In genomic region chr12:23084236-23084995, GRCh38 we compare ENCODE assay signal across 11 cellular contexts.
DNase-seq lines count a peak whose midpoint lies in the region; ATAC-seq and TF ChIP-seq lines count a peak whose summit lies in the region.
"Had no signal": no experiment of that assay in that cellular context is flagged by ENCODE, and none has a peak within 500 bp of the region (broad histone marks: within the 10 kb centered on the region; RNA-seq: fewer than 3 reads in every experiment).

No MANE protein-coding gene starts in this region.

- H3K27me3 Mint-ChIP-seq in activated T-cell treated with anti-CD3 and anti-CD28 coated beads, Interleukin-2, amount 50 U/mL, for 24 hours, result no peaks in the 10 kb centered on the region
- H3K27me3 Mint-ChIP-seq: T-helper 17 cell had no signal

- TF ChIP-seq POLR2A in erythroblast (IDR thresholded peaks at IDR 0.05; ENCODE audit: low read length), result no peak

- ATAC-seq in stimulated activated effector memory CD8-positive, alpha-beta T cell treated with anti-CD3 and anti-CD28 coated beads, Interleukin-12 subunit alpha, Interleukin-12 subunit beta, amount 100 ng/mL, for 72 hours, result peak; percentile 70
- ATAC-seq: GM23338, T-helper 17 cell had no signal

- no peaks in the 10 kb centered on the region for H3K4me1 Mint-ChIP-seq in stimulated activated effector memory CD8-positive, alpha-beta T cell treated with anti-CD3 and anti-CD28 coated beads, Interleukin-12 subunit alpha, Interleukin-12 subunit beta, amount 100 ng/mL, for 72 hours
- H3K4me1 Mint-ChIP-seq in activated T-cell treated with anti-CD3 and anti-CD28 coated beads, Interleukin-2, amount 50 U/mL, for 24 hours (ENCODE audit: low read depth), result no peaks in the 10 kb centered on the region
- H3K4me1 Mint-ChIP-seq: GM23338, T-helper 17 cell had no signal

- no peaks in the 10 kb centered on the region for H3K36me3 Mint-ChIP-seq in stimulated activated effector memory CD8-positive, alpha-beta T cell treated with anti-CD3 and anti-CD28 coated beads, Interleukin-12 subunit alpha, Interleukin-12 subunit beta, amount 100 ng/mL, for 72 hours
- H3K36me3 Mint-ChIP-seq in activated T-cell treated with anti-CD3 and anti-CD28 coated beads, Interleukin-2, amount 50 U/mL, for 24 hours (ENCODE audit: low read depth), result no peaks in the 10 kb centered on the region

- no peak overlapping the region for H3K4me3 Mint-ChIP-seq in stimulated activated effector memory CD8-positive, alpha-beta T cell treated with anti-CD3 and anti-CD28 coated beads, Interleukin-12 subunit alpha, Interleukin-12 subunit beta, amount 100 ng/mL, for 72 hours
- H3K4me3 Mint-ChIP-seq in activated T-cell treated with anti-CD3 and anti-CD28 coated beads, Interleukin-2, amount 50 U/mL, for 24 hours, result no peak overlapping the region
- H3K4me3 Mint-ChIP-seq: GM23338, T-helper 17 cell had no signal

- DNase-seq in HS-27A (ENCODE audit: low read depth), result peak; percentile 98
- DNase-seq in NCI-H82 treated with DMSO at 0.1 percent for 48 hours (lab: John Stamatoyannopoulos, UW; ENCODE audit: unreplicated experiment), result peak; percentile 48
- peak; percentile 2 to 8 for DNase-seq in erythroblast (lab: John Stamatoyannopoulos, UW)
- no peak for DNase-seq in stimulated activated effector memory CD8-positive, alpha-beta T cell treated with anti-CD3 and anti-CD28 coated beads, Interleukin-12 subunit alpha, Interleukin-12 subunit beta, amount 100 ng/mL, for 72 hours (ENCODE audit: low spot score in 2 of 2)
- no peak for DNase-seq in NCI-H510A treated with DMSO at 0.1 percent for 48 hours (lab: John Stamatoyannopoulos, UW)
- no peak for DNase-seq in activated T-cell treated with anti-CD3 and anti-CD28 coated beads, Interleukin-2, amount 50 U/mL, for 24 hours
- no peak for DNase-seq in NCI-H526 (lab: John Stamatoyannopoulos, UW)
- DNase-seq in inferior parietal cortex (ENCODE audit: extremely low spot score), result no peak
- DNase-seq: Kasumi-1, T-helper 17 cell had no signal

- no peak overlapping the region for H3K27ac Mint-ChIP-seq in stimulated activated effector memory CD8-positive, alpha-beta T cell treated with anti-CD3 and anti-CD28 coated beads, Interleukin-12 subunit alpha, Interleukin-12 subunit beta, amount 100 ng/mL, for 72 hours
- no peak overlapping the region for H3K27ac Mint-ChIP-seq in activated T-cell treated with anti-CD3 and anti-CD28 coated beads, Interleukin-2, amount 50 U/mL, for 24 hours
- H3K27ac Mint-ChIP-seq: GM23338, T-helper 17 cell had no signal

- H3K9me3 Mint-ChIP-seq in stimulated activated effector memory CD8-positive, alpha-beta T cell treated with anti-CD3 and anti-CD28 coated beads, Interleukin-12 subunit alpha, Interleukin-12 subunit beta, amount 100 ng/mL, for 72 hours, result peaks cover 3% of the 10 kb centered on the region
- H3K9me3 Mint-ChIP-seq in activated T-cell treated with anti-CD3 and anti-CD28 coated beads, Interleukin-2, amount 50 U/mL, for 24 hours, result no peaks in the 10 kb centered on the region

Comparison
In these comparisons a context has a peak if more than half of its experiments do, and no peak if none do; other contexts are left out.
1. DNase-seq: peak in HS-27A (single experiment), NCI-H82 treated with DMSO at 0.1 percent for 48 hours (single experiment) and erythroblast (2 of 2); none in stimulated activated effector memory CD8-positive, alpha-beta T cell treated with anti-CD3 and anti-CD28 coated beads, Interleukin-12 subunit alpha, Interleukin-12 subunit beta, amount 100 ng/mL, for 72 hours (0 of 2), NCI-H510A treated with DMSO at 0.1 percent for 48 hours (single experiment), activated T-cell treated with anti-CD3 and anti-CD28 coated beads, Interleukin-2, amount 50 U/mL, for 24 hours (single experiment), NCI-H526 (0 of 2) and inferior parietal cortex (single experiment).